8 cellular contexts compared by ENCODE assay signal in the genomic region with DNA sequence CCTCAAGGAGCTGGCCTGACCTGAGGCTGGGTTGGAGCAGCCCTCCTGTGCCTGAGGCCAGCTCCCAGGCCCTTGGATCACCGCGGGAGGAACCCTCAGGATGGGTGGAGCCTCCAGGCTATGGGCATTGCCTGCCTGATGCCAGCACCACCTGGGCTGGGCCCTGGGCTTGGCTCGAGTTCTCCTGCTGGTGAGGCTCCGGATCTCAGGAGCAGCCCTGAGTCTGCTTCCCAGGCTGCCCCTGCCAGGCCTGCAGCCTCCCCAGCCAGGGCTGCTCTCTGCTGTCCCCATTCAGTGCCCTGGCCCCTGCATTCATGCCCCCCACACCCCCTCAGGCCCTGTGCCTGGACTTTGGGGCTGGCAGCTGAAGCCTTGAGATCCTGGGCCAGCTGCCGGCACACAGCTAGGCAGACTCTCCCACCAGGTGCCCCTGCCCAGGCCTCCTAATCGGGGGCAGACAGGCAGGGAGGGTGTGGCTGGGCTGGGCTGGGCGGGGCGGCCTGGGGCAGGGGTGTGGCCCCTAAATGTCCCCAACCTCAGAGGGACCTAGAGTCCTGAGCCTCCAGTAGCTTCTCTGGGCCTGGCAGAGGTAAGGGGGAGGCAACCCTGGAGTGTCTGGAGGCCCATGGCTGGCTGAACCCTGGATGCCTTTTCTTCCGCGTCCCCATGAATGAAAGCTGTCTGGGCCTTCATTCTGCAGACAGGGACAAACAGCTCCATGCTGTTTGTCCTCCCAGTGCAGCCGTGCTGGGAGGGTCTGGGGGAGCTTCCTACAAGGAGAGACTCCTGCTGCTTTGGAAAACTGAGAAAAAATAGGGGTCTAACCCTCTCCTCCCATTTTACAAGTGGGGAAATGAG. TPM values are rescaled to one million over a fixed set of nuclear protein-coding genes. Genes with fewer than 3 reads are reported as not detected.
DNase-seq lines count a peak whose midpoint lies in the region; ATAC-seq and TF ChIP-seq lines count a peak whose summit lies in the region.

No MANE protein-coding gene starts in this region.

- H3K36me3 Mint-ChIP-seq in activated T-cell treated with anti-CD3 and anti-CD28 coated beads, Interleukin-2, amount 50 U/mL, for 72 hours (ENCODE audit: insufficient read depth in 2 of 2), result no peaks in the 10 kb centered on the region
- H3K36me3 Mint-ChIP-seq in activated T-helper 2 cell treated with anti-CD3 and anti-CD28 coated beads, Interferon-gamma antibody, Interleukin-2, Interleukin-4, amounts not matched to agents 10 μg/mL and 5 μg/mL and 100 μg/mL, durations not matched to agents 14 hours and 24 hours and 36 hours (ENCODE audit: low read depth), result no peaks in the 10 kb centered on the region

- H3K4me3 ChIP-seq in tibial nerve, result peak overlapping the region in 3 of 4 donors; percentile 38 to 90 (median 52)

- TF ChIP-seq EP300 in tibial nerve (IDR thresholded peaks at IDR 0.05), result no peak

- peaks cover 38% of the 10 kb centered on the region for H3K4me1 Mint-ChIP-seq in activated T-cell treated with anti-CD3 and anti-CD28 coated beads, Interleukin-2, amount 50 U/mL, for 72 hours (ENCODE audit: low read depth)
- peaks cover 24% of the 10 kb centered on the region for H3K4me1 Mint-ChIP-seq in activated T-helper 2 cell treated with anti-CD3 and anti-CD28 coated beads, Interferon-gamma antibody, Interleukin-2, Interleukin-4, amounts not matched to agents 10 μg/mL and 5 μg/mL and 100 μg/mL, durations not matched to agents 14 hours and 24 hours and 36 hours (ENCODE audit: low read depth)

- H3K9me3 ChIP-seq in tibial nerve, result no peaks in the 10 kb centered on the region

- peaks cover 0 to 68% (median 28%) of the 10 kb centered on the region in 4 donors for H3K4me1 ChIP-seq in tibial nerve

- no peak for ATAC-seq in activated T-cell treated with anti-CD3 and anti-CD28 coated beads, Interleukin-2, amount 50 U/mL, for 72 hours (replicated peaks in 1 of 2)
- no peak for ATAC-seq in HG03469 (IDR thresholded peaks at IDR 0.05; ENCODE audit: unreplicated experiment)
- ATAC-seq in GM18873 (IDR thresholded peaks at IDR 0.05; ENCODE audit: low FRiP score, unreplicated experiment), result no peak

- H3K27me3 Mint-ChIP-seq in activated T-cell treated with anti-CD3 and anti-CD28 coated beads, Interleukin-2, amount 50 U/mL, for 72 hours (ENCODE audit: low read depth), result no peaks in the 10 kb centered on the region
- no peaks in the 10 kb centered on the region for H3K27me3 Mint-ChIP-seq in activated T-helper 2 cell treated with anti-CD3 and anti-CD28 coated beads, Interferon-gamma antibody, Interleukin-2, Interleukin-4, amounts not matched to agents 10 μg/mL and 5 μg/mL and 100 μg/mL, durations not matched to agents 14 hours and 24 hours and 36 hours (ENCODE audit: low read depth)

- TF ChIP-seq CTCF in tibial nerve (IDR thresholded peaks at IDR 0.05), result no peak

- peak overlapping the region in 3 of 4 donors; percentile 82 to 88 (median 84) for H3K27ac ChIP-seq in tibial nerve

- intact Hi-C loops in activated T-helper 2 cell treated with anti-CD3 and anti-CD28 coated beads, Interferon-gamma antibody, Interleukin-2, Interleukin-4, amounts not matched to agents 10 μg/mL and 5 μg/mL and 100 μg/mL, durations not matched to agents 14 hours and 24 hours and 36 hours (cut with micrococcal nuclease), result loop anchor here (5.0 kb wide), 1 partner anchor 41 kb away; a partner anchor contains a TSS

- H3K4me3 Mint-ChIP-seq in activated T-cell treated with anti-CD3 and anti-CD28 coated beads, Interleukin-2, amount 50 U/mL, for 72 hours, result peak overlapping the region; percentile 91 to 95
- H3K4me3 Mint-ChIP-seq in activated T-helper 2 cell treated with anti-CD3 and anti-CD28 coated beads, Interferon-gamma antibody, Interleukin-2, Interleukin-4, amounts not matched to agents 10 μg/mL and 5 μg/mL and 100 μg/mL, durations not matched to agents 14 hours and 24 hours and 36 hours (ENCODE audit: low read depth), result peak overlapping the region; percentile 88

- DNase-seq in activated T-cell treated with anti-CD3 and anti-CD28 coated beads, Interleukin-2, amount 50 U/mL, for 72 hours, result no peak
- no peak for DNase-seq in activated T-cell treated with anti-CD3 and anti-CD28 coated beads for 4 hours
- no peak for DNase-seq in activated T-helper 2 cell treated with anti-CD3 and anti-CD28 coated beads, Interferon-gamma antibody, Interleukin-2, Interleukin-4, amounts not matched to agents 10 μg/mL and 5 μg/mL and 100 μg/mL, durations not matched to agents 14 hours and 24 hours and 36 hours (ENCODE audit: low spot score)
- DNase-seq in left kidney (ENCODE audit: low read depth, low spot score), result peak; percentile 48
- DNase-seq in tibial nerve (ENCODE audit: low spot score in 2 of 2), result no peak
- DNase-seq in NCI-H187 treated with DMSO at 0.1 percent for 48 hours (lab: John Stamatoyannopoulos, UW), result no peak

- H3K9me3 Mint-ChIP-seq in activated T-cell treated with anti-CD3 and anti-CD28 coated beads, Interleukin-2, amount 50 U/mL, for 72 hours, result no peaks in the 10 kb centered on the region
- H3K9me3 Mint-ChIP-seq in activated T-helper 2 cell treated with anti-CD3 and anti-CD28 coated beads, Interferon-gamma antibody, Interleukin-2, Interleukin-4, amounts not matched to agents 10 μg/mL and 5 μg/mL and 100 μg/mL, durations not matched to agents 14 hours and 24 hours and 36 hours, result no peaks in the 10 kb centered on the region

- peaks cover 0 to 14% (median 0%) of the 10 kb centered on the region in 3 donors for H3K36me3 ChIP-seq in tibial nerve

- peak overlapping the region; percentile 92 for H3K27ac Mint-ChIP-seq in activated T-cell treated with anti-CD3 and anti-CD28 coated beads, Interleukin-2, amount 50 U/mL, for 72 hours
- peak overlapping the region; percentile 89 for H3K27ac Mint-ChIP-seq in activated T-helper 2 cell treated with anti-CD3 and anti-CD28 coated beads, Interferon-gamma antibody, Interleukin-2, Interleukin-4, amounts not matched to agents 10 μg/mL and 5 μg/mL and 100 μg/mL, durations not matched to agents 14 hours and 24 hours and 36 hours

- peaks cover 0 to 4% of the 10 kb centered on the region in 2 donors for H3K27me3 ChIP-seq in tibial nerve

- 60 to 72% methylated on average over 3 to 8 of the region's 11 CpGs for WGBS in tibial nerve, 2 donors

- no peak for TF ChIP-seq POLR2A in tibial nerve (IDR thresholded peaks at IDR 0.05)

RNA-seq across cellular contexts. Expression of a gene that starts 1.1 kb away (rescaled TPM):
- 10 to 100 TPM; 18.2 to 22.4 TPM for total RNA-seq in activated T-cell treated with anti-CD3 and anti-CD28 coated beads, Interleukin-2, amount 50 U/mL, for 72 hours
- 43.4 and 44.9 TPM in 2 replicates for total RNA-seq in activated T-helper 2 cell treated with anti-CD3 and anti-CD28 coated beads, Interferon-gamma antibody, Interleukin-2, Interleukin-4, amounts not matched to agents 10 μg/mL and 5 μg/mL and 100 μg/mL, durations not matched to agents 14 hours and 24 hours and 36 hours
- 10 to 100 TPM; 49.2 to 89.6 (median 71.8) TPM for total RNA-seq in tibial nerve

RNA-seq across cellular contexts. Expression of a gene that starts 1.8 kb away (rescaled TPM):
- total RNA-seq in activated T-cell treated with anti-CD3 and anti-CD28 coated beads, Interleukin-2, amount 50 U/mL, for 72 hours, result 1 to 10 TPM; 1.4 TPM
- 1.1 and 1.3 TPM in 2 replicates for total RNA-seq in activated T-helper 2 cell treated with anti-CD3 and anti-CD28 coated beads, Interferon-gamma antibody, Interleukin-2, Interleukin-4, amounts not matched to agents 10 μg/mL and 5 μg/mL and 100 μg/mL, durations not matched to agents 14 hours and 24 hours and 36 hours
- 1 to 10 TPM in 3 of 4 donors, under 1 TPM in 1; 0.98 to 5.2 (median 1.9) TPM for total RNA-seq in tibial nerve

RNA-seq across cellular contexts. Expression of a gene that starts 8.4 kb away (rescaled TPM):
- under 1 TPM in 1 of 2 donors, not detected in 1; 0.10 TPM for total RNA-seq in activated T-cell treated with anti-CD3 and anti-CD28 coated beads, Interleukin-2, amount 50 U/mL, for 72 hours
- total RNA-seq in activated T-helper 2 cell treated with anti-CD3 and anti-CD28 coated beads, Interferon-gamma antibody, Interleukin-2, Interleukin-4, amounts not matched to agents 10 μg/mL and 5 μg/mL and 100 μg/mL, durations not matched to agents 14 hours and 24 hours and 36 hours, result not detected in 2 replicates
- total RNA-seq in tibial nerve, result not detected

RNA-seq across cellular contexts. Expression of a gene that starts 21.2 kb away (rescaled TPM):
- total RNA-seq in activated T-cell treated with anti-CD3 and anti-CD28 coated beads, Interleukin-2, amount 50 U/mL, for 72 hours, result 10 to 100 TPM; 15.0 to 15.3 TPM
- total RNA-seq in activated T-helper 2 cell treated with anti-CD3 and anti-CD28 coated beads, Interferon-gamma antibody, Interleukin-2, Interleukin-4, amounts not matched to agents 10 μg/mL and 5 μg/mL and 100 μg/mL, durations not matched to agents 14 hours and 24 hours and 36 hours, result 13.4 and 16.2 TPM in 2 replicates
- 10 to 100 TPM; 21.1 to 30.6 (median 27.5) TPM for total RNA-seq in tibial nerve

RNA-seq across cellular contexts. Expression of a gene that starts 41.1 kb away (rescaled TPM):
- total RNA-seq in activated T-cell treated with anti-CD3 and anti-CD28 coated beads, Interleukin-2, amount 50 U/mL, for 72 hours, result 10 to 100 TPM; 46.6 to 58.5 TPM
- total RNA-seq in activated T-helper 2 cell treated with anti-CD3 and anti-CD28 coated beads, Interferon-gamma antibody, Interleukin-2, Interleukin-4, amounts not matched to agents 10 μg/mL and 5 μg/mL and 100 μg/mL, durations not matched to agents 14 hours and 24 hours and 36 hours, result 101 and 103 TPM in 2 replicates
- total RNA-seq in tibial nerve, result 10 to 100 TPM; 19.0 to 91.5 (median 52.5) TPM
